Comparison of ENCODE assay signal across 36 cellular contexts in the genomic region with DNA sequence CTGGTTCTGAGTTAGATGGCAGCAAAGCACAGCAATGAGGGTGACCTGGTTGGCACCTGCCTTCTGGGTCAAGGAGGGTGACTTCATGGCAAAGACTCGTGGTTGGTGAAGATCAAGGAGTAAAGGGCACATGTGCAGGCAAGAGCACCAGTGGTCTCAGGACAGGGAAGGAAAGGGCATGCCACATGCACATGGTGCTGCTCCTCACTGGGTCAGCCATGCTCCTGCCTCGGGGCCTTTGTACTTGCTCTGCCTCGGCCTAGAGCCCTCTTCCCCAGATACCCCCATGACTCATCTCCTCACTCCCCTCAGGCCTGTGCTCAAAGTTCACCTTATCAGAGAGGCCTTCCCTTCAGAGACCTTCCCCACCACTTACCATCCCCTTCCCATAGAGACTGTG.
"Had no signal": no experiment of that assay in that cellular context is flagged by ENCODE, and none has a peak within 500 bp of the region (broad histone marks: within the 10 kb centered on the region; RNA-seq: fewer than 3 reads in every experiment).

No MANE protein-coding gene starts in this region.

- H3K9me3 ChIP-seq: adrenal gland, ascending aorta had no signal

- DNase-seq: activated B cell treated with CpG ODN at 0.5 μM for 24 hours; activated CD4-positive, alpha-beta memory T cell treated with anti-CD3 and anti-CD28 coated beads for 36 hours; activated CD4-positive, alpha-beta T cell treated with anti-CD3 and anti-CD28 coated beads for 4 hours; activated CD4-positive, alpha-beta T cell treated with anti-CD3 and anti-CD28 coated beads, Interleukin-2, amount 10 ng/mL, durations not matched to agents 24 days and 14 days; activated CD4-positive, alpha-beta T cell treated with anti-CD3 and anti-CD28 coated beads, Interleukin-2, amount 50 U/mL, for 1 hour; activated CD4-positive, alpha-beta T cell treated with anti-CD3 and anti-CD28 coated beads, Interleukin-2, amount 50 U/mL, for 4 hours; activated CD4-positive, CD25-positive, alpha-beta regulatory T cell treated with anti-CD3 and anti-CD28 coated beads, Interleukin-2, amount 50 U/mL, for 72 hours; activated CD8-positive, alpha-beta memory T cell treated with anti-CD3 and anti-CD28 coated beads, Interleukin-2, amount 50 U/mL, for 4 hours; activated CD8-positive, alpha-beta T cell treated with anti-CD3 and anti-CD28 coated beads for 36 hours; activated effector memory CD4-positive, alpha-beta T cell treated with anti-CD3 and anti-CD28 coated beads, Interleukin-2, amount 50 U/mL, for 16 hours; activated gamma-delta T cell treated with Interleukin-2 at 50 U/mL for 16 hours; activated naive CD4-positive, alpha-beta T cell; activated naive CD4-positive, alpha-beta T cell treated with anti-CD3 and anti-CD28 coated beads for 36 hours; activated naive CD4-positive, alpha-beta T cell treated with anti-CD3 and anti-CD28 coated beads, Interleukin-2, amount 50 U/mL, for 16 hours; activated naive CD8-positive, alpha-beta T cell treated with anti-CD3 and anti-CD28 coated beads for 36 hours; activated T-cell treated with anti-CD3 and anti-CD28 coated beads for 4 hours; activated T-cell treated with anti-CD3 and anti-CD28 coated beads, Interleukin-2, amount 50 U/mL, for 1 hour; activated T-cell treated with anti-CD3 and anti-CD28 coated beads, Interleukin-2, amount 50 U/mL, for 4 hours; activated T-cell treated with anti-CD3 and anti-CD28 coated beads, Interleukin-2, amount 50 U/mL, for 72 hours; adrenal gland; amniotic stem cell; caudate nucleus; cerebellar nuclear complex; T-helper 1 cell; T-helper 2 cell; T-helper 9 cell had no signal

- H3K27me3 ChIP-seq: adrenal gland, ascending aorta, cardiac muscle cell had no signal

- H3K27ac Mint-ChIP-seq: activated B cell treated with CpG ODN at 0.5 μM for 24 hours; activated CD4-positive, alpha-beta memory T cell treated with anti-CD3 and anti-CD28 coated beads for 36 hours; activated CD4-positive, alpha-beta T cell treated with anti-CD3 and anti-CD28 coated beads, Interleukin-2, amount 10 ng/mL, durations not matched to agents 24 days and 14 days; activated CD8-positive, alpha-beta T cell treated with anti-CD3 and anti-CD28 coated beads for 36 hours; activated naive CD4-positive, alpha-beta T cell treated with anti-CD3 and anti-CD28 coated beads for 36 hours; activated naive CD8-positive, alpha-beta T cell treated with anti-CD3 and anti-CD28 coated beads for 36 hours; activated T-cell treated with anti-CD3 and anti-CD28 coated beads, Interleukin-2, amount 50 U/mL, for 72 hours; activated T-helper 1 cell treated with anti-CD3 and anti-CD28 coated beads, Interleukin-12 subunit alpha, Interleukin-12 subunit beta, Interleukin-2, Interleukin-4 antibody, amounts not matched to agents 30 ng/mL and 10 ng/mL and 1 ng/mL, durations not matched to agents 14 hours and 24 hours and 36 hours; activated T-helper 17 cell treated with anti-CD3 and anti-CD28 coated beads, Interleukin-2, amount 50 U/mL, for 72 hours; brain; T-helper 1 cell treated with Interleukin-12 subunit alpha and Interleukin-12 subunit beta and Interleukin-4 antibody, amounts not matched to agents 30 μg/mL and 1 μg/mL, for 36 hours; T-helper 2 cell treated with Interferon-gamma antibody and Interleukin-4, amounts not matched to agents 5 μg/mL and 100 μg/mL, for 36 hours had no signal

- H3K4me3 ChIP-seq: adrenal gland, ascending aorta, cardiac muscle cell had no signal

- H3K4me1 Mint-ChIP-seq: activated CD4-positive, alpha-beta T cell treated with anti-CD3 and anti-CD28 coated beads, Interleukin-2, amount 10 ng/mL, durations not matched to agents 24 days and 14 days; activated naive CD8-positive, alpha-beta T cell treated with anti-CD3 and anti-CD28 coated beads for 36 hours; activated T-helper 17 cell treated with anti-CD3 and anti-CD28 coated beads, Interleukin-2, amount 50 U/mL, for 72 hours; brain; central memory CD8-positive, alpha-beta T cell had no signal

- H3K36me3 ChIP-seq: adrenal gland, ascending aorta, cardiac muscle cell had no signal

- H3K9me3 Mint-ChIP-seq: activated B cell treated with CpG ODN at 0.5 μM for 24 hours; activated CD4-positive, alpha-beta memory T cell treated with anti-CD3 and anti-CD28 coated beads for 36 hours; activated CD8-positive, alpha-beta T cell treated with anti-CD3 and anti-CD28 coated beads for 36 hours; activated naive CD4-positive, alpha-beta T cell treated with anti-CD3 and anti-CD28 coated beads for 36 hours; activated naive CD8-positive, alpha-beta T cell treated with anti-CD3 and anti-CD28 coated beads for 36 hours; activated T-cell treated with anti-CD3 and anti-CD28 coated beads, Interleukin-2, amount 50 U/mL, for 4 hours; activated T-helper 1 cell treated with anti-CD3 and anti-CD28 coated beads, Interleukin-12 subunit alpha, Interleukin-12 subunit beta, Interleukin-2, Interleukin-4 antibody, amounts not matched to agents 30 ng/mL and 10 ng/mL and 1 ng/mL, durations not matched to agents 14 hours and 24 hours and 36 hours; activated T-helper 17 cell treated with anti-CD3 and anti-CD28 coated beads, Interleukin-2, amount 50 U/mL, for 72 hours; central memory CD8-positive, alpha-beta T cell; T-helper 1 cell treated with Interleukin-12 subunit alpha and Interleukin-12 subunit beta and Interleukin-4 antibody, amounts not matched to agents 30 μg/mL and 1 μg/mL, for 36 hours; T-helper 2 cell treated with Interferon-gamma antibody and Interleukin-4, amounts not matched to agents 5 μg/mL and 100 μg/mL, for 36 hours had no signal

- H3K36me3 Mint-ChIP-seq: activated CD4-positive, alpha-beta memory T cell treated with anti-CD3 and anti-CD28 coated beads for 36 hours; activated naive CD4-positive, alpha-beta T cell treated with anti-CD3 and anti-CD28 coated beads, Interleukin-2, amount 50 U/mL, for 72 hours; activated naive CD8-positive, alpha-beta T cell treated with anti-CD3 and anti-CD28 coated beads for 36 hours; brain had no signal

- H3K4me1 ChIP-seq: adrenal gland, ascending aorta had no signal

- H3K27me3 Mint-ChIP-seq: activated CD4-positive, alpha-beta memory T cell treated with anti-CD3 and anti-CD28 coated beads for 36 hours; activated CD8-positive, alpha-beta T cell treated with anti-CD3 and anti-CD28 coated beads for 36 hours; activated naive CD8-positive, alpha-beta T cell treated with anti-CD3 and anti-CD28 coated beads for 36 hours; activated T-helper 17 cell treated with anti-CD3 and anti-CD28 coated beads, Interleukin-2, amount 50 U/mL, for 72 hours; central memory CD8-positive, alpha-beta T cell had no signal

- ATAC-seq: activated CD8-positive, alpha-beta T cell treated with anti-CD3 and anti-CD28 coated beads for 36 hours; activated naive CD4-positive, alpha-beta T cell treated with anti-CD3 and anti-CD28 coated beads, Interleukin-2, amount 50 U/mL, for 72 hours; activated T-cell treated with anti-CD3 and anti-CD28 coated beads, Interleukin-2, amount 50 U/mL, for 4 hours; activated T-cell treated with anti-CD3 and anti-CD28 coated beads, Interleukin-2, amount 50 U/mL, for 72 hours; activated T-helper 17 cell treated with anti-CD3 and anti-CD28 coated beads, Interleukin-2, amount 50 U/mL, for 72 hours had no signal

- H3K27ac ChIP-seq: adrenal gland, ascending aorta, cardiac muscle cell, VCaP had no signal

- H3K4me3 Mint-ChIP-seq: activated B cell treated with CpG ODN at 0.5 μM for 24 hours; activated CD4-positive, alpha-beta memory T cell treated with anti-CD3 and anti-CD28 coated beads for 36 hours; activated CD4-positive, alpha-beta T cell treated with anti-CD3 and anti-CD28 coated beads, Interleukin-2, amount 10 ng/mL, durations not matched to agents 24 days and 14 days; activated CD8-positive, alpha-beta T cell treated with anti-CD3 and anti-CD28 coated beads for 36 hours; activated naive CD4-positive, alpha-beta T cell treated with anti-CD3 and anti-CD28 coated beads for 36 hours; activated naive CD8-positive, alpha-beta T cell treated with anti-CD3 and anti-CD28 coated beads for 36 hours; activated T-cell treated with anti-CD3 and anti-CD28 coated beads, Interleukin-2, amount 50 U/mL, for 4 hours; activated T-cell treated with anti-CD3 and anti-CD28 coated beads, Interleukin-2, amount 50 U/mL, for 72 hours; activated T-helper 1 cell treated with anti-CD3 and anti-CD28 coated beads, Interleukin-12 subunit alpha, Interleukin-12 subunit beta, Interleukin-2, Interleukin-4 antibody, amounts not matched to agents 30 ng/mL and 10 ng/mL and 1 ng/mL, durations not matched to agents 14 hours and 24 hours and 36 hours; activated T-helper 17 cell treated with anti-CD3 and anti-CD28 coated beads, Interleukin-2, amount 50 U/mL, for 72 hours; brain; central memory CD8-positive, alpha-beta T cell; T-helper 1 cell treated with Interleukin-12 subunit alpha and Interleukin-12 subunit beta and Interleukin-4 antibody, amounts not matched to agents 30 μg/mL and 1 μg/mL, for 36 hours; T-helper 2 cell treated with Interferon-gamma antibody and Interleukin-4, amounts not matched to agents 5 μg/mL and 100 μg/mL, for 36 hours had no signal
